ENCODE assay signal across 9 cellular contexts in genomic region chr9:111992523-111992922, GRCh38.
DNase-seq lines count a peak whose midpoint lies in the region; ATAC-seq and TF ChIP-seq lines count a peak whose summit lies in the region.
"Had no signal": no experiment of that assay in that cellular context is flagged by ENCODE, and none has a peak within 500 bp of the region (broad histone marks: within the 10 kb centered on the region; RNA-seq: fewer than 3 reads in every experiment).

No MANE protein-coding gene starts in this region.

- ATAC-seq in GM19035 (IDR thresholded peaks at IDR 0.05; ENCODE audit: unreplicated experiment): peak; percentile 87
- peak; percentile 80 for ATAC-seq in HG03095 (IDR thresholded peaks at IDR 0.05; ENCODE audit: unreplicated experiment)

- no peak for TF ChIP-seq CTCF in tibial artery (IDR thresholded peaks at IDR 0.05)

- peaks cover 5% of the 10 kb centered on the region for H3K9me3 Mint-ChIP-seq in activated T-cell treated with anti-CD3 and anti-CD28 coated beads, Interleukin-2, amount 50 U/mL, for 24 hours

- intact Hi-C loops in tibial artery (cut with DNase I; ENCODE audit: low total_unique reads): no loop called here

- H3K27ac Mint-ChIP-seq in activated T-cell treated with anti-CD3 and anti-CD28 coated beads, Interleukin-2, amount 50 U/mL, for 24 hours: peak overlapping the region; percentile 80

- peaks cover 0 to 15% (median 7%) of the 10 kb centered on the region in 3 donors for H3K9me3 ChIP-seq in tibial artery

- no peaks in the 10 kb centered on the region for H3K27me3 Mint-ChIP-seq in activated T-cell treated with anti-CD3 and anti-CD28 coated beads, Interleukin-2, amount 50 U/mL, for 24 hours

- no peaks in the 10 kb centered on the region for H3K27me3 ChIP-seq in tibial artery

- H3K4me1 Mint-ChIP-seq in activated T-cell treated with anti-CD3 and anti-CD28 coated beads, Interleukin-2, amount 50 U/mL, for 24 hours (ENCODE audit: low read depth): peaks cover 42% of the 10 kb centered on the region

- peaks cover 8% of the 10 kb centered on the region for H3K36me3 Mint-ChIP-seq in activated T-cell treated with anti-CD3 and anti-CD28 coated beads, Interleukin-2, amount 50 U/mL, for 24 hours (ENCODE audit: low read depth)

- DNase-seq in 8988T (peak; percentile 32), tibial artery (no peak), T1000 (lab: John Stamatoyannopoulos, UW) (no peak), NCI-H446 treated with DMSO at 0.1 percent for 48 hours (lab: John Stamatoyannopoulos, UW) (no peak)
- DNase-seq in activated T-cell treated with anti-CD3 and anti-CD28 coated beads, Interleukin-2, amount 50 U/mL, for 24 hours: no peak
- peak; percentile 52 for DNase-seq in stimulated activated CD4-positive, alpha-beta T cell treated with anti-CD3 and anti-CD28 coated beads, Interleukin-4, amount 100 ng/mL, for 24 hours

- H3K4me1 ChIP-seq in tibial artery: no peaks in the 10 kb centered on the region

- H3K36me3 ChIP-seq in tibial artery: no peaks in the 10 kb centered on the region

- no peak overlapping the region for H3K4me3 Mint-ChIP-seq in activated T-cell treated with anti-CD3 and anti-CD28 coated beads, Interleukin-2, amount 50 U/mL, for 24 hours
- H3K4me3 Mint-ChIP-seq: nephron had no signal

- no peak overlapping the region for H3K4me3 ChIP-seq in tibial artery

- no peak overlapping the region for H3K27ac ChIP-seq in tibial artery

Comparison
In these comparisons a context has a peak if more than half of its experiments do, and no peak if none do; other contexts are left out.
1. DNase-seq: peak in 8988T (single experiment) and stimulated activated CD4-positive, alpha-beta T cell treated with anti-CD3 and anti-CD28 coated beads, Interleukin-4, amount 100 ng/mL, for 24 hours (single experiment); none in activated T-cell treated with anti-CD3 and anti-CD28 coated beads, Interleukin-2, amount 50 U/mL, for 24 hours (single experiment), tibial artery (0 of 2), T1000 (single experiment) and NCI-H446 treated with DMSO at 0.1 percent for 48 hours (single experiment).